In genomic region chr2:86454238-86454637, GRCh38 we compare ENCODE assay signal across 26 cellular contexts. TPM values are rescaled to one million over a fixed set of nuclear protein-coding genes. Genes with fewer than 3 reads are reported as not detected.
DNase-seq lines count a peak whose midpoint lies in the region; FAIRE-seq and TF ChIP-seq lines count a peak whose summit lies in the region.
"Had no signal": no experiment of that assay in that cellular context is flagged by ENCODE, and none has a peak within 500 bp of the region (broad histone marks: within the 10 kb centered on the region; RNA-seq: fewer than 3 reads in every experiment).

No MANE protein-coding gene starts in this region.

- H3K9ac ChIP-seq in SK-N-MC (ENCODE audit: insufficient read length) (peak overlapping the region; percentile 14), keratinocyte (ENCODE audit: control insufficient read depth, extremely low read depth, insufficient read depth, low read length) (no peak overlapping the region)
- H3K9ac ChIP-seq: KMS-11 had no signal

- peaks cover 34% of the 10 kb centered on the region for H3K4me1 Mint-ChIP-seq in chondrocyte (ENCODE audit: low read depth)
- H3K4me1 Mint-ChIP-seq in activated naive CD4-positive, alpha-beta T cell treated with anti-CD3 and anti-CD28 coated beads, Interleukin-2, amount 10 ng/mL, durations not matched to agents 7 days and 5 days = peaks cover 7% of the 10 kb centered on the region

- dilution Hi-C loops in keratinocyte (cut with MboI; ENCODE audit: extremely low pct_ligation_motif_present, low sequenced_read_pairs) = no loop called here

- H4K20me1 ChIP-seq in keratinocyte (ENCODE audit: control insufficient read depth, extremely low read depth, insufficient read depth, low read length) = no peaks in the 10 kb centered on the region

- H3K4me3 ChIP-seq in SK-N-MC (peak overlapping the region; percentile 63), keratinocyte (ENCODE audit: control insufficient read depth in 2 of 3, extremely low read depth in 1 of 3, insufficient read depth in 2 of 3, low read depth in 1 of 3, low read length in 3 of 3) (no peak overlapping the region), stomach (no peak overlapping the region)
- H3K4me3 ChIP-seq: adrenal gland, coronary artery, GM12878, GM23338, upper lobe of left lung had no signal

- TF ChIP-seq POLR2A in stomach (IDR thresholded peaks at IDR 0.05) = no peak

- DNase-seq in SK-N-MC (ENCODE audit: low read depth, low spot score) (no peak), chondrocyte (ENCODE audit: low spot score) (no peak), keratinocyte (ENCODE audit: low read depth, low spot score) (no peak), stomach (no peak), DMS53 treated with DMSO at 0.1 percent for 48 hours (lab: John Stamatoyannopoulos, UW; ENCODE audit: unreplicated experiment) (no peak), NCI-H2196 treated with DMSO at 0.1 percent for 48 hours (lab: John Stamatoyannopoulos, UW; ENCODE audit: unreplicated experiment) (no peak)
- DNase-seq in activated naive CD4-positive, alpha-beta T cell treated with anti-CD3 and anti-CD28 coated beads, Interleukin-2, amount 10 ng/mL, durations not matched to agents 7 days and 5 days = no peak
- DNase-seq: activated CD4-positive, CD25-positive, alpha-beta regulatory T cell treated with anti-CD3 and anti-CD28 coated beads, Interleukin-2, amount 50 U/mL, for 72 hours; activated CD8-positive, alpha-beta T cell treated with anti-CD3 and anti-CD28 coated beads for 36 hours; activated gamma-delta T cell; activated T-cell treated with anti-CD3 and anti-CD28 coated beads for 4 hours; effector memory CD8-positive, alpha-beta T cell; mesendoderm; NCI-H1417; NCI-H774; stimulated activated CD4-positive, alpha-beta T cell treated with anti-CD3 and anti-CD28 coated beads, Interleukin-2, amount 100 ng/mL, for 24 hours; T-helper 17 cell had no signal

- no peaks in the 10 kb centered on the region for H3K9me1 ChIP-seq in keratinocyte (ENCODE audit: control insufficient read depth, extremely low read depth, insufficient read depth, low read length)

- no peaks in the 10 kb centered on the region for H3K27me3 ChIP-seq in keratinocyte (ENCODE audit: control insufficient read depth, extremely low read depth, insufficient read depth, low read length)
- H3K27me3 ChIP-seq in stomach = no peaks in the 10 kb centered on the region
- H3K27me3 ChIP-seq: adrenal gland, neutrophil, upper lobe of left lung had no signal

- no peak for FAIRE-seq in keratinocyte (lab: Jason Lieb, UNC)
- FAIRE-seq: frontal cortex, GM12878 had no signal

- intact Hi-C loops in stomach (cut with DNase I; ENCODE audit: low total_unique reads) = no loop called here

- peak overlapping the region; percentile 41 for H3K4me2 ChIP-seq in keratinocyte (ENCODE audit: control insufficient read depth, extremely low read depth, insufficient read depth, low read depth, low read length)
- H3K4me2 ChIP-seq: GM23338, KMS-11 had no signal

- no peak overlapping the region for H2AFZ ChIP-seq in keratinocyte (ENCODE audit: control insufficient read depth, low read length)
- H2AFZ ChIP-seq: GM23338 had no signal

- H3K9me3 ChIP-seq in SK-N-MC (ENCODE audit: low read depth, low read length) (no peaks in the 10 kb centered on the region; the same call in 1 of the 2 replicates), keratinocyte (ENCODE audit: control insufficient read depth, low read depth, low read length) (no peaks in the 10 kb centered on the region), stomach (no peaks in the 10 kb centered on the region)
- H3K9me3 ChIP-seq: adrenal gland, upper lobe of left lung had no signal

- H3K4me3 Mint-ChIP-seq in chondrocyte (ENCODE audit: unreplicated experiment) = no peak overlapping the region
- no peak overlapping the region for H3K4me3 Mint-ChIP-seq in activated naive CD4-positive, alpha-beta T cell treated with anti-CD3 and anti-CD28 coated beads, Interleukin-2, amount 10 ng/mL, durations not matched to agents 7 days and 5 days
- H3K4me3 Mint-ChIP-seq: activated CD8-positive, alpha-beta T cell treated with anti-CD3 and anti-CD28 coated beads for 36 hours; effector memory CD8-positive, alpha-beta T cell; GM23338 had no signal

- no peaks in the 10 kb centered on the region for H3K79me2 ChIP-seq in keratinocyte (ENCODE audit: control insufficient read depth, insufficient read depth, low read length)

- no peak for TF ChIP-seq CTCF in chondrocyte (IDR thresholded peaks at IDR 0.05)
- no peak for TF ChIP-seq CTCF in keratinocyte (optimal IDR thresholded peaks at IDR 0.05 in 1 of 3, IDR thresholded peaks at IDR 0.05 in 1 of 3, conservative IDR thresholded peaks at IDR 0.05 in 1 of 3; ENCODE audit: extremely low read depth in 1 of 3, insufficient read depth in 2 of 3, low read length in 3 of 3)
- TF ChIP-seq CTCF in stomach (IDR thresholded peaks at IDR 0.05) = no peak

- H3K9me3 Mint-ChIP-seq in chondrocyte (ENCODE audit: low read depth) = no peaks in the 10 kb centered on the region
- no peaks in the 10 kb centered on the region for H3K9me3 Mint-ChIP-seq in activated naive CD4-positive, alpha-beta T cell treated with anti-CD3 and anti-CD28 coated beads, Interleukin-2, amount 10 ng/mL, durations not matched to agents 7 days and 5 days
- H3K9me3 Mint-ChIP-seq: activated CD8-positive, alpha-beta T cell treated with anti-CD3 and anti-CD28 coated beads for 36 hours; effector memory CD8-positive, alpha-beta T cell; GM23338 had no signal

- H3K4me1 ChIP-seq in keratinocyte (ENCODE audit: control insufficient read depth, extremely low read depth, insufficient read depth, low read length) (peaks cover 10% of the 10 kb centered on the region), stomach (peaks cover 13 to 41% (median 27%) of the 10 kb centered on the region in 4 donors)

- TF ChIP-seq EP300 in stomach (IDR thresholded peaks at IDR 0.05) = no peak

- H3K27ac ChIP-seq in SK-N-MC (peak overlapping the region; percentile 85), keratinocyte (ENCODE audit: control insufficient read depth, insufficient read depth, low read length) (no peak overlapping the region), stomach (peak overlapping the region; percentile 34 to 61 (median 40))
- H3K27ac ChIP-seq: HL-60, KMS-11, neutrophil had no signal

- H3K36me3 ChIP-seq in SK-N-MC (ENCODE audit: insufficient read depth, low read length) (peaks cover 88% of the 10 kb centered on the region), keratinocyte (ENCODE audit: control insufficient read depth in 2 of 2, extremely low read depth in 1 of 2, insufficient read depth in 2 of 2, low read length in 2 of 2) (peaks cover 0 to 18% of the 10 kb centered on the region in 2 experiments), stomach (peaks cover 63 to 92% (median 85%) of the 10 kb centered on the region in 4 donors)

- H3K36me3 Mint-ChIP-seq in chondrocyte (ENCODE audit: low read depth) = peaks cover 40% of the 10 kb centered on the region
- H3K36me3 Mint-ChIP-seq in activated naive CD4-positive, alpha-beta T cell treated with anti-CD3 and anti-CD28 coated beads, Interleukin-2, amount 10 ng/mL, durations not matched to agents 7 days and 5 days = peaks cover 80% of the 10 kb centered on the region

- peak overlapping the region; percentile 81 for H3K27ac Mint-ChIP-seq in chondrocyte (ENCODE audit: unreplicated experiment)
- H3K27ac Mint-ChIP-seq in activated naive CD4-positive, alpha-beta T cell treated with anti-CD3 and anti-CD28 coated beads, Interleukin-2, amount 10 ng/mL, durations not matched to agents 7 days and 5 days = no peak overlapping the region
- H3K27ac Mint-ChIP-seq: activated CD8-positive, alpha-beta T cell treated with anti-CD3 and anti-CD28 coated beads for 36 hours; effector memory CD8-positive, alpha-beta T cell; GM23338; T-helper 17 cell had no signal

- no peaks in the 10 kb centered on the region for H3K27me3 Mint-ChIP-seq in chondrocyte (ENCODE audit: low read depth)
- H3K27me3 Mint-ChIP-seq in activated naive CD4-positive, alpha-beta T cell treated with anti-CD3 and anti-CD28 coated beads, Interleukin-2, amount 10 ng/mL, durations not matched to agents 7 days and 5 days = no peaks in the 10 kb centered on the region
- H3K27me3 Mint-ChIP-seq: activated CD8-positive, alpha-beta T cell treated with anti-CD3 and anti-CD28 coated beads for 36 hours; effector memory CD8-positive, alpha-beta T cell; T-helper 17 cell had no signal

- CTCF ChIA-PET in activated naive CD4-positive, alpha-beta T cell treated with anti-CD3 and anti-CD28 coated beads, Interleukin-2, amount 10 ng/mL, durations not matched to agents 7 days and 5 days (lab: Charles Lee) = no interaction called here

RNA-seq across cellular contexts. Expression of gene KDM3A, which starts 13.1 kb away (rescaled TPM):
- 31.3 to 49.3 TPM (median 47.7 TPM) in 3 replicates for total RNA-seq in chondrocyte
- 16.0 to 32.9 TPM (median 28.6 TPM) in 3 replicates for polyA plus RNA-seq in keratinocyte
- 162 TPM for polyA plus RNA-seq in keratinocyte (2011; ENCODE audit: low read depth)
- 8.9 and 18.5 TPM in 2 replicates for polyA plus RNA-seq in keratinocyte (2011; cell fraction: cytosol; rRNA removed)
- 52.1 and 64.7 TPM in 2 replicates for polyA plus RNA-seq in keratinocyte (2011; cell fraction: nucleus; rRNA removed)
- polyA plus RNA-seq in keratinocyte (2012; ENCODE audit: low replicate concordance) = 10.0 and 32.2 TPM in 2 replicates
- 21.0 to 51.0 TPM (median 30.7 TPM) in 3 replicates for polyA minus RNA-seq in keratinocyte
- polyA minus RNA-seq in keratinocyte (2011; cell fraction: cytosol; rRNA and poly(A)+ RNA removed) = 17.3 TPM
- 37.5 and 52.9 TPM in 2 replicates for polyA minus RNA-seq in keratinocyte (2011; cell fraction: nucleus; rRNA and poly(A)+ RNA removed)
- 100 to 1,000 TPM in 1 of 5 donors, 10 to 100 TPM in 4; 27.5 to 101 (median 92.8) TPM for total RNA-seq in stomach
- 10 to 100 TPM; 10.4 to 20.0 (median 13.6) TPM for polyA plus RNA-seq in stomach
